In the genomic region with DNA sequence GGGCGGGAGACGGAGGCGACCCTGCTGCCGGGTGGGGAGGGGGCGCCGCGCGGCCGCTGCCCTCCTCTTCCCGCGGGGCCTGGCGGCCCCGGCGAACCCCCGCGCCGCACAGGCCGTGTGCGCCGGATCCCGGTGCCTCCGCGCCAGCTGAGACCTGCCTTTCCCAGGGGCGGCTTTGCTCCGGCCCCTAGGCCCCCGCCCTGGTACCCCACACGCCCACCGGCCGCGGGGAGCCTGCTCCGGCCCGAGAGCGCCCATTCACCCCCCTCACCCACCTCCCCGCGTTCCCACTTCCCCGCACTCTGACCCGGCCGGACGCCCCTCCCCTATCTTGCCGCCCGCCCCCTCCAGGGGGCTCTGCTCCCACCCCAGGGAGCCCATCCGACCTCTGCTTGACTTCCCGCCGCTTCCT, we compare ENCODE assay signal across 11 cellular contexts. TPM values are rescaled to one million over a fixed set of nuclear protein-coding genes. Genes with fewer than 3 reads are reported as not detected.
DNase-seq lines count a peak whose midpoint lies in the region; ATAC-seq, FAIRE-seq and TF ChIP-seq lines count a peak whose summit lies in the region.
"Had no signal": no experiment of that assay in that cellular context is flagged by ENCODE, and none has a peak within 500 bp of the region (broad histone marks: within the 10 kb centered on the region; RNA-seq: fewer than 3 reads in every experiment).

No MANE protein-coding gene starts in this region.

- dilution Hi-C loops in keratinocyte (cut with MboI; ENCODE audit: extremely low pct_ligation_motif_present, low sequenced_read_pairs): no loop called here

- no peak for TF ChIP-seq POLR2A in heart left ventricle (IDR thresholded peaks at IDR 0.05)

- H3K79me2 ChIP-seq in keratinocyte (ENCODE audit: control insufficient read depth, insufficient read depth, low read length): no peaks in the 10 kb centered on the region

- DNase-seq in heart left ventricle: no peak
- DNase-seq in Right ventricle myocardium superior: no peak
- DNase-seq in keratinocyte (ENCODE audit: low read depth, low spot score): no peak
- no peak for DNase-seq in kidney tubule cell (ENCODE audit: low spot score)
- DNase-seq in 8988T: no peak
- DNase-seq in AG20443 (ENCODE audit: low spot score): no peak
- DNase-seq: NCI-H1694 treated with DMSO at 0.1 percent for 48 hours had no signal

- H3K9me3 ChIP-seq in heart left ventricle (no peaks in the 10 kb centered on the region), keratinocyte (ENCODE audit: control insufficient read depth, low read depth, low read length) (no peaks in the 10 kb centered on the region), thymus (ENCODE audit: control insufficient read depth) (no peaks in the 10 kb centered on the region)

- H2AFZ ChIP-seq in keratinocyte (ENCODE audit: control insufficient read depth, low read length): no peak overlapping the region

- H3K9me1 ChIP-seq in keratinocyte (ENCODE audit: control insufficient read depth, extremely low read depth, insufficient read depth, low read length): no peaks in the 10 kb centered on the region

- no peak overlapping the region for H3K27ac ChIP-seq in heart left ventricle
- no peak overlapping the region for H3K27ac ChIP-seq in keratinocyte (ENCODE audit: control insufficient read depth, insufficient read depth, low read length)
- H3K27ac ChIP-seq in thymus (ENCODE audit: low read depth): no peak overlapping the region

- H3K27me3 ChIP-seq in heart left ventricle (peaks cover 22 to 65% (median 38%) of the 10 kb centered on the region in 9 donors), keratinocyte (ENCODE audit: control insufficient read depth, extremely low read depth, insufficient read depth, low read length) (peaks cover 53% of the 10 kb centered on the region), thymus (ENCODE audit: control insufficient read depth, insufficient read depth) (peaks cover 45% of the 10 kb centered on the region)

- H3K4me2 ChIP-seq in keratinocyte (ENCODE audit: control insufficient read depth, extremely low read depth, insufficient read depth, low read depth, low read length): peak overlapping the region; percentile 9

- H3K4me1 ChIP-seq in heart left ventricle (peaks cover 0 to 14% (median 2%) of the 10 kb centered on the region in 12 donors), keratinocyte (ENCODE audit: control insufficient read depth, extremely low read depth, insufficient read depth, low read length) (peaks cover 8% of the 10 kb centered on the region), thymus (ENCODE audit: control insufficient read depth, insufficient read depth, low read length) (no peaks in the 10 kb centered on the region)

- no peaks in the 10 kb centered on the region for H3K9me3 Mint-ChIP-seq in activated T-helper 17 cell treated with anti-CD3 and anti-CD28 coated beads, Interleukin-2, amount 50 U/mL, for 72 hours

- no peak overlapping the region for H3K27ac Mint-ChIP-seq in activated T-helper 17 cell treated with anti-CD3 and anti-CD28 coated beads, Interleukin-2, amount 50 U/mL, for 72 hours

- H4K20me1 ChIP-seq in keratinocyte (ENCODE audit: control insufficient read depth, extremely low read depth, insufficient read depth, low read length): peaks cover 2% of the 10 kb centered on the region

- no peak overlapping the region for H3K9ac ChIP-seq in keratinocyte (ENCODE audit: control insufficient read depth, extremely low read depth, insufficient read depth, low read length)

- no peak for FAIRE-seq in keratinocyte (lab: Jason Lieb, UNC)
- FAIRE-seq: GM18507 had no signal

- H3K4me3 Mint-ChIP-seq in activated T-helper 17 cell treated with anti-CD3 and anti-CD28 coated beads, Interleukin-2, amount 50 U/mL, for 72 hours: peak overlapping the region; percentile 65

- intact Hi-C loops in heart left ventricle (cut with DNase I): no loop called here
- intact Hi-C loops in Right ventricle myocardium superior (cut with DNase I): no loop called here

- H3K4me3 ChIP-seq in heart left ventricle: peak overlapping the region in 7 of 12 donors; percentile 20 to 46 (median 32)
- H3K4me3 ChIP-seq in keratinocyte (ENCODE audit: control insufficient read depth in 2 of 3, extremely low read depth in 1 of 3, insufficient read depth in 2 of 3, low read depth in 1 of 3, low read length in 3 of 3): no peak overlapping the region
- H3K4me3 ChIP-seq in thymus (ENCODE audit: low read length): peak overlapping the region; percentile 22

- no peaks in the 10 kb centered on the region for H3K36me3 ChIP-seq in heart left ventricle
- H3K36me3 ChIP-seq in keratinocyte (ENCODE audit: control insufficient read depth in 2 of 2, extremely low read depth in 1 of 2, insufficient read depth in 2 of 2, low read length in 2 of 2): no peaks in the 10 kb centered on the region
- H3K36me3 ChIP-seq in thymus (ENCODE audit: control insufficient read depth, insufficient read depth): no peaks in the 10 kb centered on the region

- H3K36me3 Mint-ChIP-seq in activated T-helper 17 cell treated with anti-CD3 and anti-CD28 coated beads, Interleukin-2, amount 50 U/mL, for 72 hours (ENCODE audit: low read depth): no peaks in the 10 kb centered on the region

- peaks cover 23% of the 10 kb centered on the region for H3K27me3 Mint-ChIP-seq in activated T-helper 17 cell treated with anti-CD3 and anti-CD28 coated beads, Interleukin-2, amount 50 U/mL, for 72 hours

- TF ChIP-seq CTCF in heart left ventricle (IDR thresholded peaks at IDR 0.05) (no peak), keratinocyte (optimal IDR thresholded peaks at IDR 0.05 in 1 of 3, IDR thresholded peaks at IDR 0.05 in 1 of 3, conservative IDR thresholded peaks at IDR 0.05 in 1 of 3; ENCODE audit: extremely low read depth in 1 of 3, insufficient read depth in 2 of 3, low read length in 3 of 3) (no peak)

- no peak for ATAC-seq in heart left ventricle
- ATAC-seq in Right ventricle myocardium superior (ENCODE audit: poor library complexity): no peak
- no peak for ATAC-seq in activated T-helper 17 cell treated with anti-CD3 and anti-CD28 coated beads, Interleukin-2, amount 50 U/mL, for 72 hours (replicated peaks)

- H3K4me1 Mint-ChIP-seq in activated T-helper 17 cell treated with anti-CD3 and anti-CD28 coated beads, Interleukin-2, amount 50 U/mL, for 72 hours: peaks cover 5% of the 10 kb centered on the region

- WGBS in heart left ventricle, 4 donors: 0 to 2% (median 1%) methylated on average over 12 to 44 of the region's 44 CpGs
- WGBS in thymus: 4% methylated on average over 39 of the region's 44 CpGs

RNA-seq across cellular contexts. Expression of a gene that starts 0.4 kb away (rescaled TPM):
- total RNA-seq in heart left ventricle (not detected), Right ventricle myocardium superior (not detected)
- polyA plus RNA-seq in heart left ventricle (not detected), keratinocyte (not detected in 3 replicates), thymus (0.02 TPM)
- total RNA-seq in activated T-helper 17 cell treated with anti-CD3 and anti-CD28 coated beads, Interleukin-2, amount 50 U/mL, for 72 hours: under 1 TPM in 1 of 2 donors, not detected in 1; 0.13 TPM
- not detected for polyA plus RNA-seq in keratinocyte (2011; ENCODE audit: low read depth)
- polyA plus RNA-seq in keratinocyte (2011; cell fraction: cytosol; rRNA removed): not detected in 2 replicates
- not detected in 2 replicates for polyA plus RNA-seq in keratinocyte (2011; cell fraction: nucleus; rRNA removed)
- polyA plus RNA-seq in keratinocyte (2012; ENCODE audit: low replicate concordance): not detected in 2 replicates
- not detected in 3 replicates for polyA minus RNA-seq in keratinocyte
- polyA minus RNA-seq in keratinocyte (2011; cell fraction: cytosol; rRNA and poly(A)+ RNA removed): not detected
- not detected in 2 replicates for polyA minus RNA-seq in keratinocyte (2011; cell fraction: nucleus; rRNA and poly(A)+ RNA removed)
- total RNA-seq: subcutaneous adipose tissue had no signal

RNA-seq across cellular contexts. Expression of a gene that starts 20.9 kb away (rescaled TPM):
- total RNA-seq in heart left ventricle: 10 to 100 TPM; 19.3 to 61.4 (median 33.1) TPM
- 10 to 100 TPM; 31.2 to 40.0 TPM for polyA plus RNA-seq in heart left ventricle
- total RNA-seq in Right ventricle myocardium superior: 38.6 TPM
- total RNA-seq in activated T-helper 17 cell treated with anti-CD3 and anti-CD28 coated beads, Interleukin-2, amount 50 U/mL, for 72 hours: 10 to 100 TPM; 15.0 to 16.0 TPM
- 44.6 to 114 TPM (median 74.5 TPM) in 3 replicates for polyA plus RNA-seq in keratinocyte
- polyA plus RNA-seq in keratinocyte (2011; ENCODE audit: low read depth): 12.2 TPM
- polyA plus RNA-seq in keratinocyte (2011; cell fraction: cytosol; rRNA removed): 49.2 and 113 TPM in 2 replicates
- polyA plus RNA-seq in keratinocyte (2011; cell fraction: nucleus; rRNA removed): 38.6 and 46.1 TPM in 2 replicates
- 65.3 and 97.4 TPM in 2 replicates for polyA plus RNA-seq in keratinocyte (2012; ENCODE audit: low replicate concordance)
- polyA minus RNA-seq in keratinocyte: 120 to 212 TPM (median 132 TPM) in 3 replicates
- polyA minus RNA-seq in keratinocyte (2011; cell fraction: cytosol; rRNA and poly(A)+ RNA removed): 77.5 TPM
- 20.6 and 27.1 TPM in 2 replicates for polyA minus RNA-seq in keratinocyte (2011; cell fraction: nucleus; rRNA and poly(A)+ RNA removed)
- 47.6 TPM for polyA plus RNA-seq in thymus

Comparison
In these comparisons a context has a peak if more than half of its experiments do, and no peak if none do; other contexts are left out.
1. H3K4me3 ChIP-seq: peak in heart left ventricle (7 of 12) and thymus (single experiment); none in keratinocyte (0 of 3).